Comparison of ENCODE assay signal across 33 cellular contexts in the genomic region with DNA sequence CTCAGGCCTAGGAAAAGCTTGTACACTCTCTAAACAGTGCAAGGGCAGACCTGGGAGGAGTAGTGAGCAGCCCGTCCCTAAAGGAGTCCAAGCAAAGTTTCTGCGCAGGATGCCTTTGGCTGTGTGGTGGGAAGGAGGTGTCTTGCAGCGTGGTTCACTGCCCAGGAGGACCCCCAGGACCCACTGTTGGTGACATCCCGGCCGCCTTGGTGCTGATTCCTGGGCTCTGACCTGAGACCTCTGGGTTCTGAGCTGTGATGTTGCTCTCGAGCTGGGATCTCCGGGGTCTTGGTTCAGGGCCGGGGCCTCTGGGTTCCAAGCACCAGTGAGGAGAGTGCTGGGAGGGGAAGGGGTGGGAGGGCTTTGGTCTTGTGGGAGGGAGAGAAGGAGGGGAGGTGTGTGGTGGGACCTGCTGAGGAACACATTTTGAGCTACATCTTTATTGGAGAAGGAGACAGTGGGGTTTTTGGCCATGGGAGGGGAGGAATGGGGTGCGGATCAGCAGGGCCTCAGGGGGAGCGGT. TPM values are rescaled to one million over a fixed set of nuclear protein-coding genes. Genes with fewer than 3 reads are reported as not detected.
"Had no signal": no experiment of that assay in that cellular context is flagged by ENCODE, and none has a peak within 500 bp of the region (broad histone marks: within the 10 kb centered on the region; RNA-seq: fewer than 3 reads in every experiment).

No MANE protein-coding gene starts in this region.

- H3K9me3 ChIP-seq: heart left ventricle, left ventricle myocardium inferior, mucosa of descending colon, tibial nerve, vagina had no signal

- ATAC-seq: heart left ventricle; left colon; mucosa of descending colon; naive thymus-derived CD4-positive, alpha-beta T cell; natural killer cell treated with Interleukin-12 subunit alpha and Interleukin-12 subunit beta and Interleukin-15 and Interleukin-18, amount 100 ng/mL, for 72 hours; right cardiac atrium; stimulated activated memory B cell treated with anti-CD40 and anti-IgM and Interleukin-4, amounts not matched to agents 10 μg/mL and 1 μg/mL and 100 μg/mL, for 72 hours; stimulated activated naive CD8-positive, alpha-beta T cell treated with anti-CD3 and anti-CD28 coated beads, Interleukin-15, amount 100 ng/mL, for 72 hours had no signal

- H3K9ac ChIP-seq: parathyroid adenoma had no signal

- H3K4me3 ChIP-seq: heart left ventricle, left ventricle myocardium inferior, lung, mucosa of descending colon, smooth muscle cell, tibial nerve, vagina had no signal

- H3K27me3 ChIP-seq: vagina had no signal

- H3K27ac ChIP-seq: heart left ventricle, left ventricle myocardium inferior, parathyroid adenoma, tibial nerve, vagina had no signal

- H3K36me3 ChIP-seq: left ventricle myocardium inferior, vagina had no signal

- H2AFZ ChIP-seq: parathyroid adenoma had no signal

- DNase-seq: heart left ventricle; hypothalamus; immature natural killer cell; left colon; left ventricle myocardium inferior; mesendoderm; midbrain; mucosa of descending colon; naive thymus-derived CD4-positive, alpha-beta T cell; occipital lobe; retina; right cardiac atrium; stimulated activated CD4-positive, alpha-beta T cell treated with anti-CD3 and anti-CD28 coated beads, Interleukin-1b, Interleukin-23, amount 100 ng/mL, for 48 hours; stimulated activated CD4-positive, alpha-beta T cell treated with anti-CD3 and anti-CD28 coated beads, Interleukin-2, amount 100 ng/mL, for 48 hours; stimulated activated CD4-positive, alpha-beta T cell treated with anti-CD3 and anti-CD28 coated beads, Interleukin-4, amount 100 ng/mL, for 4 hours; stimulated activated CD8-positive, alpha-beta memory T cell treated with anti-CD3 and anti-CD28 coated beads, Interleukin-4, amount 100 ng/mL, for 48 hours; stimulated activated naive CD4-positive, alpha-beta T cell treated with Interleukin-2 at 50 U/mL for 16 hours; stimulated activated naive CD8-positive, alpha-beta T cell treated with anti-CD3 and anti-CD28 coated beads, Interleukin-15, amount 100 ng/mL, for 72 hours; substantia nigra had no signal

- H3K4me2 ChIP-seq: smooth muscle cell had no signal

RNA-seq across cellular contexts. Expression of a gene that starts 4.1 kb away (rescaled TPM):
- total RNA-seq: left colon; left ventricle myocardium inferior; lower leg skin; mucosa of descending colon; myocyte; naive thymus-derived CD4-positive, alpha-beta T cell; natural killer cell treated with Interleukin-12 subunit alpha and Interleukin-12 subunit beta and Interleukin-15 and Interleukin-18, amount 100 ng/mL, for 72 hours; occipital lobe; osteocyte; progenitor cell of endocrine pancreas; right cardiac atrium; smooth muscle cell; temporal lobe; tibial nerve; urinary bladder; vagina had no signal
- polyA plus RNA-seq: immature natural killer cell; naive thymus-derived CD4-positive, alpha-beta T cell; neural cell; right cardiac atrium; smooth muscle cell had no signal

RNA-seq across cellular contexts. Expression of a gene that starts 22.0 kb away (rescaled TPM):
- total RNA-seq: heart left ventricle; left colon; left ventricle myocardium inferior; lung; mucosa of descending colon; naive thymus-derived CD4-positive, alpha-beta T cell; natural killer cell treated with Interleukin-12 subunit alpha and Interleukin-12 subunit beta and Interleukin-15 and Interleukin-18, amount 100 ng/mL, for 72 hours; osteocyte; right cardiac atrium; vagina had no signal
- polyA plus RNA-seq: heart left ventricle; immature natural killer cell; lung; naive thymus-derived CD4-positive, alpha-beta T cell; right cardiac atrium; smooth muscle cell; urinary bladder had no signal

RNA-seq across cellular contexts. Expression of a gene that starts 45.1 kb away (rescaled TPM):
- total RNA-seq: myocyte; natural killer cell treated with Interleukin-12 subunit alpha and Interleukin-12 subunit beta and Interleukin-15 and Interleukin-18, amount 100 ng/mL, for 72 hours; osteocyte had no signal
- polyA plus RNA-seq: immature natural killer cell; naive thymus-derived CD4-positive, alpha-beta T cell had no signal
